Comparison of ENCODE assay signal across 31 cellular contexts in genomic region chr11:109363682-109364081, GRCh38. TPM values are rescaled to one million over a fixed set of nuclear protein-coding genes. Genes with fewer than 3 reads are reported as not detected.
"Had no signal": no experiment of that assay in that cellular context is flagged by ENCODE, and none has a peak within 500 bp of the region (broad histone marks: within the 10 kb centered on the region; RNA-seq: fewer than 3 reads in every experiment).

No MANE protein-coding gene starts in this region.

- H3K4me1 ChIP-seq: stomach, suprapubic skin, testis, thyroid gland, tibial artery, tibial nerve, transverse colon, upper lobe of left lung, upper lobe of right lung, uterus, vagina had no signal

- ATAC-seq: stimulated activated effector memory CD8-positive, alpha-beta T cell treated with anti-CD3 and anti-CD28 coated beads, Interleukin-12 subunit alpha, Interleukin-12 subunit beta, amount 100 ng/mL, for 72 hours; stimulated activated memory B cell treated with anti-CD40 and anti-IgM and Interleukin-4, amounts not matched to agents 10 μg/mL and 1 μg/mL and 100 μg/mL, for 72 hours; stimulated activated naive B cell treated with anti-CD40 and anti-IgM and Interleukin-4, amounts not matched to agents 10 μg/mL and 1 μg/mL and 100 μg/mL, for 72 hours; stimulated activated naive CD8-positive, alpha-beta T cell treated with anti-CD3 and anti-CD28 coated beads, Interleukin-15, amount 100 ng/mL, for 72 hours; stimulated activated naive CD8-positive, alpha-beta T cell treated with anti-CD3 and anti-CD28 coated beads, Interleukin-15, Interleukin-2, amounts not matched to agents 100 U/mL and 50 U/mL, for 24 hours; upper lobe of right lung had no signal

- H3K4me3 ChIP-seq: stomach, suprapubic skin, testis, thoracic aorta, thyroid gland, tibial artery, tibial nerve, transverse colon, upper lobe of left lung, upper lobe of right lung, uterus, vagina had no signal

- DNase-seq: stimulated activated CD4-positive, alpha-beta T cell treated with anti-CD3 and anti-CD28 coated beads, Interleukin-2, amount 100 ng/mL, for 48 hours; stimulated activated CD4-positive, alpha-beta T cell treated with anti-CD3 and anti-CD28 coated beads, Interleukin-4, amount 100 ng/mL, for 1 hour; stimulated activated CD4-positive, alpha-beta T cell treated with anti-CD3 and anti-CD28 coated beads, Interleukin-4, amount 100 ng/mL, for 24 hours; stimulated activated CD4-positive, alpha-beta T cell treated with anti-CD3 and anti-CD28 coated beads, Interleukin-4, amount 100 ng/mL, for 4 hours; stimulated activated CD8-positive, alpha-beta memory T cell treated with anti-CD3 and anti-CD28 coated beads, Interleukin-4, amount 100 ng/mL, for 48 hours; stimulated activated naive B cell treated with anti-CD40 and anti-IgM and Interleukin-4, amounts not matched to agents 10 μg/mL and 1 μg/mL and 100 μg/mL, for 72 hours; stimulated activated naive CD4-positive, alpha-beta T cell; stimulated activated naive CD4-positive, alpha-beta T cell treated with Interleukin-2 at 50 U/mL for 16 hours; stimulated activated naive CD8-positive, alpha-beta T cell treated with anti-CD3 and anti-CD28 coated beads, Interleukin-15, amount 100 ng/mL, for 72 hours; stimulated activated naive CD8-positive, alpha-beta T cell treated with anti-CD3 and anti-CD28 coated beads, Interleukin-15, Interleukin-2, amounts not matched to agents 100 U/mL and 50 U/mL, for 24 hours; stomach; substantia nigra; testis; thyroid gland; tibial artery; transverse colon; trophoblast cell; upper lobe of left lung; upper lobe of right lung; uterus had no signal

- FAIRE-seq: urothelium cell line had no signal

- H3K27ac Mint-ChIP-seq: stimulated activated effector memory CD8-positive, alpha-beta T cell treated with anti-CD3 and anti-CD28 coated beads, Interleukin-12 subunit alpha, Interleukin-12 subunit beta, amount 100 ng/mL, for 72 hours; stimulated activated memory B cell treated with anti-CD40 and anti-IgM and Interleukin-4, amounts not matched to agents 10 μg/mL and 1 μg/mL and 100 μg/mL, for 72 hours; stimulated activated naive B cell treated with anti-CD40 and anti-IgM and Interleukin-4, amounts not matched to agents 10 μg/mL and 1 μg/mL and 100 μg/mL, for 72 hours; stimulated activated naive CD8-positive, alpha-beta T cell treated with anti-CD3 and anti-CD28 coated beads, Interleukin-15, amount 100 ng/mL, for 72 hours; stimulated activated naive CD8-positive, alpha-beta T cell treated with anti-CD3 and anti-CD28 coated beads, Interleukin-15, Interleukin-2, amounts not matched to agents 100 ng/mL and 50 ng/mL, for 24 hours; type B pancreatic cell had no signal

- H3K27me3 Mint-ChIP-seq: stimulated activated memory B cell treated with anti-CD40 and anti-IgM and Interleukin-4, amounts not matched to agents 10 μg/mL and 1 μg/mL and 100 μg/mL, for 72 hours; stimulated activated naive B cell treated with anti-CD40 and anti-IgM and Interleukin-4, amounts not matched to agents 10 μg/mL and 1 μg/mL and 100 μg/mL, for 72 hours; stimulated activated naive CD8-positive, alpha-beta T cell treated with anti-CD3 and anti-CD28 coated beads, Interleukin-15, Interleukin-2, amounts not matched to agents 100 ng/mL and 50 ng/mL, for 24 hours had no signal

- H3K4me1 Mint-ChIP-seq: stimulated activated effector memory CD8-positive, alpha-beta T cell treated with anti-CD3 and anti-CD28 coated beads, Interleukin-12 subunit alpha, Interleukin-12 subunit beta, amount 100 ng/mL, for 72 hours; stimulated activated memory B cell treated with anti-CD40 and anti-IgM and Interleukin-4, amounts not matched to agents 10 μg/mL and 1 μg/mL and 100 μg/mL, for 72 hours; stimulated activated naive B cell treated with anti-CD40 and anti-IgM and Interleukin-4, amounts not matched to agents 10 μg/mL and 1 μg/mL and 100 μg/mL, for 72 hours; stimulated activated naive CD8-positive, alpha-beta T cell treated with anti-CD3 and anti-CD28 coated beads, Interleukin-15, amount 100 ng/mL, for 72 hours had no signal

- H3K9me3 ChIP-seq: stomach, suprapubic skin, testis, thoracic aorta, thyroid gland, tibial artery, tibial nerve, upper lobe of left lung, upper lobe of right lung, uterus, vagina had no signal

- H3K9me3 Mint-ChIP-seq: stimulated activated naive CD8-positive, alpha-beta T cell treated with anti-CD3 and anti-CD28 coated beads, Interleukin-15, amount 100 ng/mL, for 72 hours; stimulated activated naive CD8-positive, alpha-beta T cell treated with anti-CD3 and anti-CD28 coated beads, Interleukin-15, Interleukin-2, amounts not matched to agents 100 ng/mL and 50 ng/mL, for 24 hours; type B pancreatic cell had no signal

- H3K36me3 ChIP-seq: stomach, suprapubic skin, thoracic aorta, thyroid gland, tibial artery, tibial nerve, transverse colon, upper lobe of left lung, upper lobe of right lung, uterus, vagina had no signal

- H3K4me3 Mint-ChIP-seq: stimulated activated effector memory CD8-positive, alpha-beta T cell treated with anti-CD3 and anti-CD28 coated beads, Interleukin-12 subunit alpha, Interleukin-12 subunit beta, amount 100 ng/mL, for 72 hours; stimulated activated memory B cell treated with anti-CD40 and anti-IgM and Interleukin-4, amounts not matched to agents 10 μg/mL and 1 μg/mL and 100 μg/mL, for 72 hours; stimulated activated naive B cell treated with anti-CD40 and anti-IgM and Interleukin-4, amounts not matched to agents 10 μg/mL and 1 μg/mL and 100 μg/mL, for 72 hours; stimulated activated naive CD8-positive, alpha-beta T cell treated with anti-CD3 and anti-CD28 coated beads, Interleukin-15, amount 100 ng/mL, for 72 hours; stimulated activated naive CD8-positive, alpha-beta T cell treated with anti-CD3 and anti-CD28 coated beads, Interleukin-15, Interleukin-2, amounts not matched to agents 100 ng/mL and 50 ng/mL, for 24 hours; type B pancreatic cell had no signal

- H3K36me3 Mint-ChIP-seq: stimulated activated effector memory CD8-positive, alpha-beta T cell treated with anti-CD3 and anti-CD28 coated beads, Interleukin-12 subunit alpha, Interleukin-12 subunit beta, amount 100 ng/mL, for 72 hours; stimulated activated memory B cell treated with anti-CD40 and anti-IgM and Interleukin-4, amounts not matched to agents 10 μg/mL and 1 μg/mL and 100 μg/mL, for 72 hours; stimulated activated naive B cell treated with anti-CD40 and anti-IgM and Interleukin-4, amounts not matched to agents 10 μg/mL and 1 μg/mL and 100 μg/mL, for 72 hours; type B pancreatic cell had no signal

- H3K27ac ChIP-seq: stomach, suprapubic skin, testis, thoracic aorta, thyroid gland, tibial artery, tibial nerve, transverse colon, upper lobe of left lung, upper lobe of right lung, uterus, vagina had no signal

- H3K27me3 ChIP-seq: stomach, suprapubic skin, testis, thyroid gland, tibial artery, tibial nerve, transverse colon, upper lobe of left lung, upper lobe of right lung, uterus, vagina had no signal

RNA-seq across cellular contexts. Expression of gene C11orf87, which starts 58.3 kb away (rescaled TPM):
- total RNA-seq: subcutaneous adipose tissue, thoracic aorta, thyroid gland, transverse colon, vagina had no signal
- polyA plus RNA-seq: urinary bladder had no signal
